ENCODE assay signal across 8 cellular contexts in genomic region chr18:864872-865273, GRCh38.
DNase-seq lines count a peak whose midpoint lies in the region; ATAC-seq and TF ChIP-seq lines count a peak whose summit lies in the region.

No MANE protein-coding gene starts in this region.

- ATAC-seq in HG02610 (IDR thresholded peaks at IDR 0.05; ENCODE audit: unreplicated experiment) (peak; percentile 95), GM18520 (IDR thresholded peaks at IDR 0.05; ENCODE audit: unreplicated experiment) (no peak)

- H3K27me3 ChIP-seq in GM06990 (replicated peaks; ENCODE audit: control insufficient read depth, insufficient read depth, low read length), result no peaks in the 10 kb centered on the region; the same call in none of the 2 replicates

- TF ChIP-seq CTCF in GM06990 (IDR thresholded peaks at IDR 0.05; ENCODE audit: insufficient read depth, low read length, poor library complexity, severe bottlenecking), result peak; percentile 96
- peak; percentile 100 for TF ChIP-seq CTCF in astrocyte of the cerebellum (IDR thresholded peaks at IDR 0.05; ENCODE audit: low read depth, low read length, missing control alignments)

- peak; percentile 24 for DNase-seq in GM06990 (ENCODE audit: extremely low read depth, insufficient read length)
- DNase-seq in NCI-H1436 (lab: John Stamatoyannopoulos, UW), result peak; percentile 39
- DNase-seq in T-helper 9 cell, result peak; percentile 43
- DNase-seq in astrocyte of the cerebellum (ENCODE audit: low read depth), result peak; percentile 66
- DNase-seq in hypothalamus (lab: John Stamatoyannopoulos, UW), result peak in 43 of 51 donors; percentile 1 to 73 (median 20)
- peak; percentile 36 for DNase-seq in smooth muscle cell of the brain vasculature (ENCODE audit: low read depth, low spot score)

- H3K36me3 ChIP-seq in GM06990 (ENCODE audit: control insufficient read depth, insufficient read depth, low read length), result no peaks in the 10 kb centered on the region

- H3K4me3 ChIP-seq in GM06990 (replicated peaks; ENCODE audit: low read depth, low read length), result no peak overlapping the region
- H3K4me3 ChIP-seq in astrocyte of the cerebellum (ENCODE audit: low read depth, low read length), result no peak overlapping the region

- in situ Hi-C loops in astrocyte of the cerebellum (cut with HindIII; ENCODE audit: low sequenced_read_pairs), result no loop called here
